In genomic region chr16:50369133-50369804, GRCh38 we compare ENCODE assay signal across 1 cellular context.
TF ChIP-seq lines count a peak whose summit lies in the region.

No MANE protein-coding gene starts in this region.

TF ChIP-seq in K562, 482 proteins besides CTCF, POLR2A, EP300 and RAD21 (continued from another document and continues in another):
- TF ChIP-seq MAX (CRISPR knock-in tag; IDR thresholded peaks at IDR 0.05) (no peak), ARID3B (CRISPR knock-in tag; IDR thresholded peaks at IDR 0.05; ENCODE audit: borderline replicate concordance) (no peak), FOS (IDR thresholded peaks at IDR 0.05; ENCODE audit: extremely low read depth, insufficient read length) (no peak), THRAP3 (IDR thresholded peaks at IDR 0.05; ENCODE audit: borderline replicate concordance) (peak; percentile 98), ZNF592 (IDR thresholded peaks at IDR 0.05) (no peak), TSC22D4 (tag; IDR thresholded peaks at IDR 0.05) (peak; percentile 7; the same call in 1 of the 2 replicates), FOXA3 (CRISPR knock-in tag; conservative IDR thresholded peaks at IDR 0.05 in 1 of 2, IDR thresholded peaks at IDR 0.05 in 1 of 2) (no peak), LCOR (CRISPR knock-in tag; IDR thresholded peaks at IDR 0.05) (no peak), ZNF77 (CRISPR knock-in tag; IDR thresholded peaks at IDR 0.05) (no peak), NR0B1 (IDR thresholded peaks at IDR 0.05; ENCODE audit: partially characterized antibody) (no peak), ARID1B (IDR thresholded peaks at IDR 0.05) (peak; percentile 81), POLR2AphosphoS5 (IDR thresholded peaks at IDR 0.05; ENCODE audit: control insufficient read depth, insufficient read depth, low read depth, low read length) (no peak), TARDBP (IDR thresholded peaks at IDR 0.05) (no peak), IRF1 (CRISPR knock-in tag; IDR thresholded peaks at IDR 0.05; ENCODE audit: borderline replicate concordance) (no peak), ZFP30 (CRISPR knock-in tag; IDR thresholded peaks at IDR 0.05; ENCODE audit: borderline replicate concordance) (no peak), LARP7 (IDR thresholded peaks at IDR 0.05) (peak; percentile 100), ZKSCAN1 (IDR thresholded peaks at IDR 0.05; ENCODE audit: low read depth, low read length) (no peak), ZNF311 (CRISPR knock-in tag; IDR thresholded peaks at IDR 0.05) (no peak), RREB1 (CRISPR knock-in tag; IDR thresholded peaks at IDR 0.05) (no peak), ZNF408 (CRISPR knock-in tag; IDR thresholded peaks at IDR 0.05; ENCODE audit: low read depth) (no peak), HCFC1 (IDR thresholded peaks at IDR 0.05; ENCODE audit: low read depth, low read length) (no peak), CXXC5 (CRISPR knock-in tag; IDR thresholded peaks at IDR 0.05) (no peak), ZNF354B (CRISPR knock-in tag; IDR thresholded peaks at IDR 0.05) (no peak), ZSCAN29 (IDR thresholded peaks at IDR 0.05) (no peak), RBM22 (IDR thresholded peaks at IDR 0.05; ENCODE audit: low read depth, low read length, poor library complexity, severe bottlenecking) (no peak), ZBTB5 (IDR thresholded peaks at IDR 0.05) (peak; percentile 82), ZNF24 (IDR thresholded peaks at IDR 0.05) (no peak), KAT2B (IDR thresholded peaks at IDR 0.05; ENCODE audit: low read depth, low read length) (no peak), TAF7 (tag; IDR thresholded peaks at IDR 0.05) (peak; percentile 74; the same call in 1 of the 2 replicates), NFXL1 (CRISPR knock-in tag; IDR thresholded peaks at IDR 0.05) (no peak), PRPF4 (IDR thresholded peaks at IDR 0.05; ENCODE audit: insufficient read depth, low read depth, low read length, poor library complexity, severe bottlenecking) (no peak), NCOA2 (IDR thresholded peaks at IDR 0.05; ENCODE audit: partially characterized antibody in 2 of 2) (peak in 1 of 2 experiments; percentile 32), TEAD4 (IDR thresholded peaks at IDR 0.05; ENCODE audit: low read length) (peak; percentile 8; the same call in 1 of the 2 replicates), TEAD4 (CRISPR knock-in tag; IDR thresholded peaks at IDR 0.05; ENCODE audit: borderline replicate concordance) (no peak), BRF1 (IDR thresholded peaks at IDR 0.05; ENCODE audit: borderline replicate concordance, extremely low read depth, insufficient read length) (no peak), IRF9 (tag; IDR thresholded peaks at IDR 0.05) (no peak), STAT6 (CRISPR knock-in tag; IDR thresholded peaks at IDR 0.05) (no peak), ZNF121 (CRISPR knock-in tag; conservative IDR thresholded peaks at IDR 0.05) (no peak), ATF6 (CRISPR knock-in tag; IDR thresholded peaks at IDR 0.05) (no peak), PHB (CRISPR knock-in tag; IDR thresholded peaks at IDR 0.05) (no peak)
